Comparison of ENCODE assay signal across 29 cellular contexts in the genomic region with DNA sequence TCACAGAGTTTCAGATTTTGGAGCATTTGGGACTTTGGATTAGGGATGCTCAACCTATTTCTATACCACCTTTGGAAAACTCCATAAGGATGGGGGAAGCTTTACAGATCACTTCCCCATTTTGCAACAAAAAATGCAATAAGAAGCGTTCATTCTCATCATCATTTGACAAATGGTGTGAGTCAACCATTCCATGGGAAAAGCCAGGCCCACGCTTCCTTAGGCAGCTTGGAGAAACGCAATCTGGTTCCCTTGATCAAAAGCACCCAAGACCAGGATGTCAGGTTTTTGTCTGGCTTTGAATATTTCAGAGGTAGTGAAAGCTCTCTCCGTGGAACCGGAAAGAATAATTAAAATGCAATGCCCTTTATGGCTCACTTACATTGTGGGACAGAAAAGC.
"Had no signal": no experiment of that assay in that cellular context is flagged by ENCODE, and none has a peak within 500 bp of the region (broad histone marks: within the 10 kb centered on the region; RNA-seq: fewer than 3 reads in every experiment).

No MANE protein-coding gene starts in this region.

- DNase-seq: naive thymus-derived CD8-positive, alpha-beta T cell; nephron progenitor cell; pancreas; right cardiac atrium; right lobe of liver; spleen; stimulated activated CD4-positive, alpha-beta T cell treated with anti-CD3 and anti-CD28 coated beads, Interleukin-12 subunit alpha, Interleukin-12 subunit beta, amount 100 ng/mL, for 4 hours; stimulated activated CD4-positive, alpha-beta T cell treated with anti-CD3 and anti-CD28 coated beads, Interleukin-1b, Interleukin-23, amount 100 ng/mL, for 48 hours; stimulated activated CD4-positive, alpha-beta T cell treated with anti-CD3 and anti-CD28 coated beads, Interleukin-4, amount 100 ng/mL, for 1 hour; stimulated activated CD4-positive, alpha-beta T cell treated with anti-CD3 and anti-CD28 coated beads, Interleukin-4, amount 100 ng/mL, for 4 hours; stimulated activated CD8-positive, alpha-beta memory T cell treated with anti-CD3 and anti-CD28 coated beads, Interleukin-4, amount 100 ng/mL, for 48 hours; stimulated activated naive CD4-positive, alpha-beta T cell; stimulated activated naive CD8-positive, alpha-beta T cell treated with anti-CD3 and anti-CD28 coated beads, Interleukin-15, amount 100 ng/mL, for 72 hours; stimulated activated naive CD8-positive, alpha-beta T cell treated with anti-CD3 and anti-CD28 coated beads, Interleukin-15, Interleukin-2, amounts not matched to agents 100 U/mL and 50 U/mL, for 24 hours; substantia nigra; testis; transverse colon; upper lobe of right lung; uterus had no signal

- H3K27ac Mint-ChIP-seq: naive thymus-derived CD8-positive, alpha-beta T cell; natural killer cell treated with Interleukin-12 subunit alpha and Interleukin-12 subunit beta and Interleukin-15 and Interleukin-18, amount 100 ng/mL, for 72 hours; nephron progenitor cell; stimulated activated memory B cell treated with anti-CD40 and anti-IgM and Interleukin-4, amounts not matched to agents 10 μg/mL and 1 μg/mL and 100 μg/mL, for 72 hours; type B pancreatic cell had no signal

- H3K4me3 Mint-ChIP-seq: naive thymus-derived CD8-positive, alpha-beta T cell; natural killer cell treated with Interleukin-12 subunit alpha and Interleukin-12 subunit beta and Interleukin-15 and Interleukin-18, amount 100 ng/mL, for 72 hours; nephron progenitor cell; neural crest cell; stimulated activated memory B cell treated with anti-CD40 and anti-IgM and Interleukin-4, amounts not matched to agents 10 μg/mL and 1 μg/mL and 100 μg/mL, for 72 hours; stimulated activated naive CD8-positive, alpha-beta T cell treated with anti-CD3 and anti-CD28 coated beads, Interleukin-15, amount 100 ng/mL, for 72 hours; type B pancreatic cell had no signal

- H3K4me1 ChIP-seq: pancreas, prostate gland, right lobe of liver, spleen, suprapubic skin, testis, tibial artery, transverse colon, upper lobe of right lung, uterus had no signal

- H3K4me1 Mint-ChIP-seq: nephron progenitor cell; neural crest cell; stimulated activated memory B cell treated with anti-CD40 and anti-IgM and Interleukin-4, amounts not matched to agents 10 μg/mL and 1 μg/mL and 100 μg/mL, for 72 hours; stimulated activated naive CD8-positive, alpha-beta T cell treated with anti-CD3 and anti-CD28 coated beads, Interleukin-15, amount 100 ng/mL, for 72 hours had no signal

- FAIRE-seq: pancreas had no signal

- H3K9me3 ChIP-seq: neutrophil, pancreas, prostate gland, right lobe of liver, suprapubic skin, testis, tibial artery, transverse colon, upper lobe of right lung, uterus had no signal

- H3K9me3 Mint-ChIP-seq: natural killer cell treated with Interleukin-12 subunit alpha and Interleukin-12 subunit beta and Interleukin-15 and Interleukin-18, amount 100 ng/mL, for 72 hours; nephron progenitor cell; neural crest cell; type B pancreatic cell had no signal

- H3K36me3 Mint-ChIP-seq: naive thymus-derived CD8-positive, alpha-beta T cell; stimulated activated memory B cell treated with anti-CD40 and anti-IgM and Interleukin-4, amounts not matched to agents 10 μg/mL and 1 μg/mL and 100 μg/mL, for 72 hours; type B pancreatic cell had no signal

- H3K27ac ChIP-seq: neutrophil, pancreas, prostate gland, right lobe of liver, skin epidermis, spleen, suprapubic skin, testis, tibial artery, transverse colon, upper lobe of right lung, uterus had no signal

- H3K27me3 ChIP-seq: pancreas, right lobe of liver, testis, transverse colon, upper lobe of right lung, uterus had no signal

- H3K27me3 Mint-ChIP-seq: stimulated activated memory B cell treated with anti-CD40 and anti-IgM and Interleukin-4, amounts not matched to agents 10 μg/mL and 1 μg/mL and 100 μg/mL, for 72 hours had no signal

- ATAC-seq: naive thymus-derived CD8-positive, alpha-beta T cell; natural killer cell treated with Interleukin-12 subunit alpha and Interleukin-12 subunit beta and Interleukin-15 and Interleukin-18, amount 100 ng/mL, for 72 hours; pancreas; right cardiac atrium; right lobe of liver; stimulated activated memory B cell treated with anti-CD40 and anti-IgM and Interleukin-4, amounts not matched to agents 10 μg/mL and 1 μg/mL and 100 μg/mL, for 72 hours; stimulated activated naive CD8-positive, alpha-beta T cell treated with anti-CD3 and anti-CD28 coated beads, Interleukin-15, amount 100 ng/mL, for 72 hours; stimulated activated naive CD8-positive, alpha-beta T cell treated with anti-CD3 and anti-CD28 coated beads, Interleukin-15, Interleukin-2, amounts not matched to agents 100 U/mL and 50 U/mL, for 24 hours; upper lobe of right lung had no signal

- H3K36me3 ChIP-seq: neutrophil, pancreas, prostate gland, right lobe of liver, spleen, suprapubic skin, tibial artery, transverse colon, upper lobe of right lung, uterus had no signal

- H3K4me3 ChIP-seq: pancreas, prostate gland, right lobe of liver, skin epidermis, smooth muscle cell, spleen, suprapubic skin, testis, tibial artery, transverse colon, upper lobe of right lung, uterus had no signal
